In the genomic region with DNA sequence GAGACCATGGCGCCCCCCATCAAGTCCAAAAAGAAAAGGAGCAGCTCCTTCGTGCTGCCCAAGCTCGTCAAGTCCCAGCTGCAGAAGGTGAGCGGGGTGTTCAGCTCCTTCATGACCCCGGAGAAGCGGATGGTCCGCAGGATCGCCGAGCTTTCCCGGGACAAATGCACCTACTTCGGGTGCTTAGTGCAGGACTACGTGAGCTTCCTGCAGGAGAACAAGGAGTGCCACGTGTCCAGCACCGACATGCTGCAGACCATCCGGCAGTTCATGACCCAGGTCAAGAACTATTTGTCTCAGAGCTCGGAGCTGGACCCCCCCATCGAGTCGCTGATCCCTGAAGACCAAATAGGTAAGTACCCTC, we compare ENCODE assay signal across 9 cellular contexts. TPM values are rescaled to one million over a fixed set of nuclear protein-coding genes. Genes with fewer than 3 reads are reported as not detected.
A peak's percentile ranks its signal among the peaks of the same experiment; 100 is the strongest.
DNase-seq lines count a peak whose midpoint lies in the region; ATAC-seq, FAIRE-seq and TF ChIP-seq lines count a peak whose summit lies in the region.
"Had no signal": no experiment of that assay in that cellular context is flagged by ENCODE, and none has a peak within 500 bp of the region (broad histone marks: within the 10 kb centered on the region; RNA-seq: fewer than 3 reads in every experiment).

No MANE protein-coding gene starts in this region.

- POLR2A ChIA-PET in A549 (lab: Yijun Ruan, JAX): interaction anchor here (0.6 to 4.5 kb wide), 19 partner anchors 8 to 218 kb away, joined by 3 to 92 read pairs (median 6); partner anchors contain the start of genes CFAP61, CRNKL1, NAA20 and RIN2

- TF ChIP-seq RAD21 in A549 (conservative IDR thresholded peaks at IDR 0.05 in 1 of 2, IDR thresholded peaks at IDR 0.05 in 1 of 2): no peak; a peak in 1 of 5 replicates

- peak overlapping the region; percentile 65 for H3K4me3 ChIP-seq in A549

- H3K4me1 ChIP-seq in A549: peaks cover 46% of the 10 kb centered on the region

- FAIRE-seq in A549 (lab: Jason Lieb, UNC): no peak

- ATAC-seq in A549 (peak; percentile 54 to 56), GM21576 (IDR thresholded peaks at IDR 0.05; ENCODE audit: unreplicated experiment) (no peak)

- TF ChIP-seq EP300 in A549 (IDR thresholded peaks at IDR 0.05): no peak

- peak; percentile 5; the same call in 1 of the 2 replicates for TF ChIP-seq POLR2A in A549 (IDR thresholded peaks at IDR 0.05; ENCODE audit: low read length)

- peak; percentile 59 to 69 for DNase-seq in A549 (ENCODE audit: low read depth in 1 of 2, low spot score in 1 of 2)
- DNase-seq in NCI-H146 treated with DMSO at 0.1 percent for 48 hours (lab: John Stamatoyannopoulos, UW; ENCODE audit: unreplicated experiment): peak; percentile 56
- DNase-seq in epithelial cell of prostate (ENCODE audit: low read depth, low spot score): no peak
- peak; percentile 39 for DNase-seq in myocyte (ENCODE audit: low read depth)
- DNase-seq in GM20000 (ENCODE audit: low spot score): no peak
- no peak for DNase-seq in T1000 (lab: John Stamatoyannopoulos, UW)
- no peak for DNase-seq in activated CD4-positive, alpha-beta T cell treated with anti-CD3 and anti-CD28 coated beads for 1 hour
- DNase-seq: CD4-positive, alpha-beta memory T cell had no signal

- WGBS in A549 (ENCODE audit: missing lambda C conversion rate): 3% methylated on average over 18 of the region's 18 CpGs

- no peaks in the 10 kb centered on the region for H3K9me3 ChIP-seq in A549

- peak overlapping the region; percentile 94 for H3K4me2 ChIP-seq in A549

- peak overlapping the region; percentile 94 to 95 for H3K27ac ChIP-seq in A549
- H3K27ac ChIP-seq in epithelial cell of prostate: peak overlapping the region; percentile 94

- TF ChIP-seq CTCF in A549 (IDR thresholded peaks at IDR 0.05) (no peak), GM20000 (IDR thresholded peaks at IDR 0.05; ENCODE audit: extremely low read depth, missing control alignments) (no peak)

- CTCF ChIA-PET in A549 (lab: Yijun Ruan, JAX): interaction anchor here (0.7 to 6.5 kb wide), 23 partner anchors 11 to 592 kb away, joined by 3 to 79 read pairs (median 5); partner anchors contain the start of gene NAA20

TF ChIP-seq in A549, 52 proteins besides CTCF, POLR2A, EP300 and RAD21:
- TF ChIP-seq, protein P1, sequence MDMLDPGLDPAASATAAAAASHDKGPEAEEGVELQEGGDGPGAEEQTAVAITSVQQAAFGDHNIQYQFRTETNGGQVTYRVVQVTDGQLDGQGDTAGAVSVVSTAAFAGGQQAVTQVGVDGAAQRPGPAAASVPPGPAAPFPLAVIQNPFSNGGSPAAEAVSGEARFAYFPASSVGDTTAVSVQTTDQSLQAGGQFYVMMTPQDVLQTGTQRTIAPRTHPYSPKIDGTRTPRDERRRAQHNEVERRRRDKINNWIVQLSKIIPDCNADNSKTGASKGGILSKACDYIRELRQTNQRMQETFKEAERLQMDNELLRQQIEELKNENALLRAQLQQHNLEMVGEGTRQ (IDR thresholded peaks at IDR 0.05): no peak
- TF ChIP-seq MYC (IDR thresholded peaks at IDR 0.05; ENCODE audit: borderline replicate concordance, low read length): peak; percentile 62; the same call in 1 of the 2 replicates
- TF ChIP-seq, protein P2, sequence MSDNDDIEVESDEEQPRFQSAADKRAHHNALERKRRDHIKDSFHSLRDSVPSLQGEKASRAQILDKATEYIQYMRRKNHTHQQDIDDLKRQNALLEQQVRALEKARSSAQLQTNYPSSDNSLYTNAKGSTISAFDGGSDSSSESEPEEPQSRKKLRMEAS (IDR thresholded peaks at IDR 0.05): peak; percentile 96

RNA-seq across cellular contexts. Expression of gene NAA20, which starts 41.7 kb away (rescaled TPM):
- 154 and 219 TPM in 2 replicates for polyA plus RNA-seq in A549 (2011; rRNA removed)
- polyA plus RNA-seq in A549 (2012; cell fraction: cytosol; rRNA removed): 110 and 115 TPM in 2 replicates
- polyA plus RNA-seq in A549 (2012; cell fraction: nucleus; rRNA removed): 44.7 and 53.1 TPM in 2 replicates
- 174 to 202 TPM (median 175 TPM) in 3 replicates for polyA plus RNA-seq in A549 (2017; fragmentation: RNase III; extraction: RNeasy Plus Mini Kit Qiagen cat#74134 plus additional on column Dnase treatment)
- polyA minus RNA-seq in A549 (2011; rRNA and poly(A)+ RNA removed): 38.3 and 41.6 TPM in 2 replicates
- 42.2 and 62.3 TPM in 2 replicates for total RNA-seq in myocyte
- polyA plus RNA-seq in myocyte (2012): 72.3 TPM

Comparison
In these comparisons a context has a peak if more than half of its experiments do, and no peak if none do; other contexts are left out.
1. DNase-seq: peak in A549 (2 of 2), NCI-H146 treated with DMSO at 0.1 percent for 48 hours (single experiment) and myocyte (single experiment); none in epithelial cell of prostate (single experiment), GM20000 (single experiment), T1000 (single experiment) and activated CD4-positive, alpha-beta T cell treated with anti-CD3 and anti-CD28 coated beads for 1 hour (single experiment).